In genomic region chr1:202961220-202961880, GRCh38 we compare ENCODE assay signal across 24 cellular contexts. TPM values are rescaled to one million over a fixed set of nuclear protein-coding genes. Genes with fewer than 3 reads are reported as not detected.
A peak's percentile ranks its signal among the peaks of the same experiment; 100 is the strongest.
DNase-seq lines count a peak whose midpoint lies in the region; ATAC-seq, FAIRE-seq and TF ChIP-seq lines count a peak whose summit lies in the region.
"Had no signal": no experiment of that assay in that cellular context is flagged by ENCODE, and none has a peak within 500 bp of the region (broad histone marks: within the 10 kb centered on the region; RNA-seq: fewer than 3 reads in every experiment).

No MANE protein-coding gene starts in this region.

- DNase-seq in activated CD4-positive, alpha-beta T cell treated with anti-CD3 and anti-CD28 coated beads for 36 hours: no peak
- DNase-seq in activated CD4-positive, alpha-beta T cell treated with anti-CD3 and anti-CD28 coated beads, Interleukin-2, amount 50 U/mL, for 1 hour: no peak
- no peak for DNase-seq in H1 (ENCODE audit: low read depth in 1 of 2, low spot score in 2 of 2)
- DNase-seq in neural crest cell (ENCODE audit: low read depth, low spot score): no peak
- no peak for DNase-seq in type B pancreatic cell (ENCODE audit: extremely low spot score, unreplicated experiment)
- DNase-seq in Kasumi-1 (lab: John Stamatoyannopoulos, UW): no peak
- DNase-seq in activated effector memory CD4-positive, alpha-beta T cell treated with Interleukin-2 at 50 U/mL for 16 hours: no peak
- DNase-seq: AML-193, EL, GF-D8, H7, MM.1S, NCI-H1092, NCI-H1436, NCI-H187 treated with DMSO at 0.1 percent for 48 hours, NCI-H524 treated with DMSO at 0.1 percent for 48 hours, NCI-H82 had no signal

- no peak overlapping the region for H2AK5ac ChIP-seq in H1 (ENCODE audit: low read depth, low read length)

- H3K79me1 ChIP-seq in H1 (ENCODE audit: low read depth, low read length): no peaks in the 10 kb centered on the region

- H3K79me2 ChIP-seq in H1 (ENCODE audit: control insufficient read depth in 1 of 2, insufficient read depth in 2 of 2, low read length in 2 of 2): peaks cover 3 to 15% of the 10 kb centered on the region in 2 experiments; a peak in 3 of 4 replicates

- no peak overlapping the region for H3K4ac ChIP-seq in H1 (replicated peaks; ENCODE audit: insufficient read length, low read depth, low read length)

- no peak for ATAC-seq in activated CD4-positive, alpha-beta T cell treated with anti-CD3 and anti-CD28 coated beads for 36 hours
- no peak for ATAC-seq in HG03196 (IDR thresholded peaks at IDR 0.05; ENCODE audit: unreplicated experiment)
- ATAC-seq: HepG2, K562, Panc1 had no signal

- no peak for FAIRE-seq in H1 (lab: Jason Lieb, UNC)
- FAIRE-seq: HepG2, K562 had no signal

- TF ChIP-seq CTCF in H1 (IDR thresholded peaks at IDR 0.05; ENCODE audit: control extremely low read depth in 1 of 3, insufficient read depth in 1 of 3, low read depth in 1 of 3, low read length in 3 of 3) (no peak), neural crest cell (conservative IDR thresholded peaks at IDR 0.05) (no peak), type B pancreatic cell (conservative IDR thresholded peaks at IDR 0.05) (no peak)

- no peak overlapping the region for H2BK120ac ChIP-seq in H1 (replicated peaks; ENCODE audit: low read depth, low read length)

- peaks cover 3% of the 10 kb centered on the region for H3K36me3 Mint-ChIP-seq in activated CD4-positive, alpha-beta T cell treated with anti-CD3 and anti-CD28 coated beads for 36 hours (ENCODE audit: low read depth)
- no peaks in the 10 kb centered on the region for H3K36me3 Mint-ChIP-seq in neural crest cell (ENCODE audit: low read depth)
- peaks cover 5% of the 10 kb centered on the region for H3K36me3 Mint-ChIP-seq in type B pancreatic cell

- no peaks in the 10 kb centered on the region for H3K27me3 Mint-ChIP-seq in activated CD4-positive, alpha-beta T cell treated with anti-CD3 and anti-CD28 coated beads for 36 hours
- H3K27me3 Mint-ChIP-seq in neural crest cell (ENCODE audit: low read depth) (no peaks in the 10 kb centered on the region), type B pancreatic cell (no peaks in the 10 kb centered on the region)

- H3K9ac ChIP-seq in H1 (replicated peaks in 1 of 4; ENCODE audit: extremely low read depth in 1 of 4, low read depth in 3 of 4, low read length in 3 of 4): no peak overlapping the region; a peak in 1 of 7 replicates

- H3K36me3 ChIP-seq in H1 (ENCODE audit: control insufficient read depth in 2 of 4, insufficient read depth in 4 of 4, low read length in 3 of 4): peaks cover 0 to 2% (median 0%) of the 10 kb centered on the region in 4 experiments; a peak in 1 of 8 replicates

- no peak overlapping the region for H4K5ac ChIP-seq in H1 (ENCODE audit: insufficient read length, low read depth, low read length)

- TF ChIP-seq RAD21 in H1 (IDR thresholded peaks at IDR 0.05 in 1 of 2, conservative IDR thresholded peaks at IDR 0.05 in 1 of 2; ENCODE audit: low read depth in 2 of 2, low read length in 2 of 2): no peak

- H3K27ac Mint-ChIP-seq in activated CD4-positive, alpha-beta T cell treated with anti-CD3 and anti-CD28 coated beads for 36 hours: peak overlapping the region; percentile 8
- H3K27ac Mint-ChIP-seq in neural crest cell (ENCODE audit: unreplicated experiment): no peak overlapping the region
- H3K27ac Mint-ChIP-seq in type B pancreatic cell: peak overlapping the region; percentile 9

- H4K91ac ChIP-seq in H1 (replicated peaks; ENCODE audit: insufficient read length, low read length): no peak overlapping the region

- no peak for TF ChIP-seq POLR2A in H1 (IDR thresholded peaks at IDR 0.05; ENCODE audit: control extremely low read depth in 1 of 2, low read depth in 2 of 2, low read length in 2 of 2)

- H3K18ac ChIP-seq in H1 (ENCODE audit: extremely low read depth, low read length): no peak overlapping the region

- H4K8ac ChIP-seq in H1 (ENCODE audit: extremely low read depth, insufficient read depth, low read length): peak overlapping the region; percentile 38; the same call in 1 of the 2 replicates

- no peak overlapping the region for H3K14ac ChIP-seq in H1 (ENCODE audit: insufficient read length)

- H3K23ac ChIP-seq in H1 (ENCODE audit: insufficient read length): no peak overlapping the region

- H2BK5ac ChIP-seq in H1 (ENCODE audit: low read depth, low read length): no peak overlapping the region

- 86% methylated on average over 5 of the region's 5 CpGs; no CpG with 5 or more reads in 1 of the 2 experiments for WGBS in H1 (ENCODE audit: extremely low coverage in 1 of 2, insufficient coverage in 1 of 2, insufficient read length in 1 of 2, insufficient replicate concordance in 2 of 2, low coverage in 1 of 2, low lambda C conversion rate in 2 of 2, missing lambda C conversion rate in 1 of 2), 2 experiments

- H3K23me2 ChIP-seq in H1 (ENCODE audit: low read depth, low read length): peaks cover 7% of the 10 kb centered on the region

- H4K20me1 ChIP-seq in H1 (replicated peaks in 1 of 2; ENCODE audit: control insufficient read depth in 1 of 2, insufficient read depth in 2 of 2, low read length in 2 of 2): peaks cover 2 to 3% of the 10 kb centered on the region in 2 experiments

- no peak for TF ChIP-seq EP300 in H1 (IDR thresholded peaks at IDR 0.05; ENCODE audit: borderline replicate concordance in 1 of 2, low read depth in 2 of 2, low read length in 2 of 2)

- H3K27ac ChIP-seq in H1 (ENCODE audit: low read depth, low read length): no peak overlapping the region
- H3K27ac ChIP-seq: C4-2B, HL-60, SJSA1 had no signal

- no peaks in the 10 kb centered on the region for H3K9me3 Mint-ChIP-seq in activated CD4-positive, alpha-beta T cell treated with anti-CD3 and anti-CD28 coated beads for 36 hours (ENCODE audit: low read depth)
- H3K9me3 Mint-ChIP-seq in neural crest cell (no peaks in the 10 kb centered on the region), type B pancreatic cell (no peaks in the 10 kb centered on the region)

- no peak overlapping the region for H3K4me2 ChIP-seq in H1 (ENCODE audit: insufficient read depth in 1 of 2, low read depth in 2 of 2, low read length in 2 of 2)

- no peaks in the 10 kb centered on the region for H3K27me3 ChIP-seq in H1 (replicated peaks in 1 of 4; ENCODE audit: control insufficient read depth in 3 of 4, extremely low read depth in 1 of 4, insufficient read depth in 3 of 4, low read length in 3 of 4)
- H3K27me3 ChIP-seq: SJSA1 had no signal

- H2AFZ ChIP-seq in H1 (ENCODE audit: low read length): no peak overlapping the region

- H2BK12ac ChIP-seq in H1 (ENCODE audit: low read depth, low read length): no peak overlapping the region

- H3K4me3 Mint-ChIP-seq in activated CD4-positive, alpha-beta T cell treated with anti-CD3 and anti-CD28 coated beads for 36 hours: no peak overlapping the region
- H3K4me3 Mint-ChIP-seq in neural crest cell (peak overlapping the region; percentile 36), type B pancreatic cell (no peak overlapping the region)

- peaks cover 0 to 8% (median 2%) of the 10 kb centered on the region in 4 experiments; a peak in 6 of 7 replicates for H3K4me1 ChIP-seq in H1 (replicated peaks in 1 of 4; ENCODE audit: control insufficient read depth in 3 of 4, insufficient read depth in 4 of 4, low read length in 3 of 4)

- intact Hi-C loops in activated CD4-positive, alpha-beta T cell treated with anti-CD3 and anti-CD28 coated beads for 36 hours (cut with DNase I, micrococcal nuclease): loop anchor here in 1 of 2 experiments (10.0 kb wide), 1 partner anchor 797 kb away; the partner anchor contains the start of gene PTPN7

- H3K9me3 ChIP-seq in H1 (ENCODE audit: insufficient read depth in 2 of 2, low read depth in 1 of 2, low read length in 1 of 2): no peaks in the 10 kb centered on the region

- H3K56ac ChIP-seq in H1 (replicated peaks; ENCODE audit: insufficient read length, low read depth, low read length): no peak overlapping the region

- peaks cover 27% of the 10 kb centered on the region for H3K4me1 Mint-ChIP-seq in activated CD4-positive, alpha-beta T cell treated with anti-CD3 and anti-CD28 coated beads for 36 hours
- H3K4me1 Mint-ChIP-seq in neural crest cell (peaks cover 24% of the 10 kb centered on the region), type B pancreatic cell (ENCODE audit: unreplicated experiment) (peaks cover 33% of the 10 kb centered on the region)

- no peak overlapping the region for H2BK15ac ChIP-seq in H1 (ENCODE audit: low read length)

- H2BK20ac ChIP-seq in H1 (ENCODE audit: low read length): no peak overlapping the region

- CTCF ChIA-PET in activated CD4-positive, alpha-beta T cell treated with anti-CD3 and anti-CD28 coated beads for 36 hours (lab: Charles Lee): no interaction called here
- CTCF ChIA-PET in H1 (lab: Charles Lee; ENCODE audit: partially characterized antibody): interaction anchor here (2.0 kb wide), 1 partner anchor 38 kb away, joined by 9 read pairs; no protein-coding TSS in a partner anchor

- H3K4me3 ChIP-seq in H1 (ENCODE audit: extremely low read depth in 1 of 4, insufficient read depth in 2 of 4, low read depth in 3 of 4, low read length in 4 of 4): no peak overlapping the region
- H3K4me3 ChIP-seq: K562, SJSA1 had no signal

- POLR2A ChIA-PET in activated CD4-positive, alpha-beta T cell treated with anti-CD3 and anti-CD28 coated beads for 36 hours (lab: Charles Lee): no interaction called here
- POLR2A ChIA-PET in H1 (lab: Charles Lee; ENCODE audit: partially characterized antibody): interaction anchor here (0.6 kb wide), 1 partner anchor 783 kb away, joined by 3 read pairs; no protein-coding TSS in a partner anchor

RNA-seq across cellular contexts. Expression of gene ADIPOR1, which starts 3.2 kb away (rescaled TPM):
- total RNA-seq in activated CD4-positive, alpha-beta T cell treated with anti-CD3 and anti-CD28 coated beads for 36 hours: 10 to 100 TPM; 65.4 to 85.1 TPM
- total RNA-seq in H1 (2021; fragmentation: NEBNext Ultra II Directional; extraction: Animal tissue kit (Norgen Biotek cat#: 25700)): 69.2 and 69.8 TPM in 2 replicates
- 92.0 and 118 TPM in 2 replicates for polyA plus RNA-seq in H1 (2011; rRNA removed)
- 94.5 TPM for polyA plus RNA-seq in H1 (2011; cell fraction: cytosol; rRNA removed)
- polyA plus RNA-seq in H1 (2011; cell fraction: nucleus; rRNA removed): 67.8 TPM
- 57.4 to 64.6 TPM (median 60.1 TPM) in 4 replicates for polyA plus RNA-seq in H1 (2012, experiment 1 of 2)
- 65.3 TPM for polyA plus RNA-seq in H1 (2012, experiment 2 of 2)
- 87.3 TPM for polyA plus RNA-seq in H1 (2013, experiment 1 of 2)
- polyA plus RNA-seq in H1 (2013, experiment 2 of 2): 87.8 TPM
- polyA minus RNA-seq in H1 (2011; rRNA and poly(A)+ RNA removed): 190 and 194 TPM in 2 replicates
- polyA minus RNA-seq in H1 (2011; cell fraction: cytosol; rRNA and poly(A)+ RNA removed): 50.3 TPM
- polyA minus RNA-seq in H1 (2011; cell fraction: nucleus; rRNA and poly(A)+ RNA removed): 57.3 TPM
- total RNA-seq in neural crest cell (40.4 and 42.1 TPM in 2 replicates), type B pancreatic cell (ENCODE audit: low replicate concordance) (52.4 and 71.3 TPM in 2 replicates)

RNA-seq across cellular contexts. Expression of gene CYB5R1, which starts 5.7 kb away (rescaled TPM):
- 10 to 100 TPM; 15.4 to 19.0 TPM for total RNA-seq in activated CD4-positive, alpha-beta T cell treated with anti-CD3 and anti-CD28 coated beads for 36 hours
- 14.3 and 17.1 TPM in 2 replicates for total RNA-seq in H1 (2021; fragmentation: NEBNext Ultra II Directional; extraction: Animal tissue kit (Norgen Biotek cat#: 25700))
- polyA plus RNA-seq in H1 (2011; rRNA removed): 11.9 and 14.3 TPM in 2 replicates
- polyA plus RNA-seq in H1 (2011; cell fraction: cytosol; rRNA removed): 15.7 TPM
- polyA plus RNA-seq in H1 (2011; cell fraction: nucleus; rRNA removed): 27.8 TPM
- 14.8 to 18.8 TPM (median 17.9 TPM) in 4 replicates for polyA plus RNA-seq in H1 (2012, experiment 1 of 2)
- 14.5 TPM for polyA plus RNA-seq in H1 (2012, experiment 2 of 2)
- polyA plus RNA-seq in H1 (2013, experiment 1 of 2): 19.6 TPM
- polyA plus RNA-seq in H1 (2013, experiment 2 of 2): 20.9 TPM
- 18.8 and 20.4 TPM in 2 replicates for polyA minus RNA-seq in H1 (2011; rRNA and poly(A)+ RNA removed)
- 10.9 TPM for polyA minus RNA-seq in H1 (2011; cell fraction: cytosol; rRNA and poly(A)+ RNA removed)
- 19.4 TPM for polyA minus RNA-seq in H1 (2011; cell fraction: nucleus; rRNA and poly(A)+ RNA removed)
- total RNA-seq in neural crest cell (25.5 and 26.3 TPM in 2 replicates), type B pancreatic cell (ENCODE audit: low replicate concordance) (55.2 and 56.8 TPM in 2 replicates)

RNA-seq across cellular contexts. Expression of gene KLHL12, which starts 34.3 kb away (rescaled TPM):
- total RNA-seq in activated CD4-positive, alpha-beta T cell treated with anti-CD3 and anti-CD28 coated beads for 36 hours: 10 to 100 TPM; 32.1 to 39.1 TPM
- 29.9 and 33.3 TPM in 2 replicates for total RNA-seq in H1 (2021; fragmentation: NEBNext Ultra II Directional; extraction: Animal tissue kit (Norgen Biotek cat#: 25700))
- polyA plus RNA-seq in H1 (2011; rRNA removed): 22.3 and 27.2 TPM in 2 replicates
- polyA plus RNA-seq in H1 (2011; cell fraction: cytosol; rRNA removed): 32.5 TPM
- polyA plus RNA-seq in H1 (2011; cell fraction: nucleus; rRNA removed): 22.4 TPM
- polyA plus RNA-seq in H1 (2012, experiment 1 of 2): 26.4 to 30.7 TPM (median 26.8 TPM) in 4 replicates
- polyA plus RNA-seq in H1 (2012, experiment 2 of 2): 2.3 TPM
- 13.1 TPM for polyA plus RNA-seq in H1 (2013, experiment 1 of 2)
- 13.2 TPM for polyA plus RNA-seq in H1 (2013, experiment 2 of 2)
- polyA minus RNA-seq in H1 (2011; rRNA and poly(A)+ RNA removed): 53.7 and 75.9 TPM in 2 replicates
- 15.3 TPM for polyA minus RNA-seq in H1 (2011; cell fraction: cytosol; rRNA and poly(A)+ RNA removed)
- polyA minus RNA-seq in H1 (2011; cell fraction: nucleus; rRNA and poly(A)+ RNA removed): 20.5 TPM
- total RNA-seq in neural crest cell (30.6 and 36.0 TPM in 2 replicates), type B pancreatic cell (ENCODE audit: low replicate concordance) (24.4 and 33.8 TPM in 2 replicates)

RNA-seq across cellular contexts. Expression of gene TMEM183A, which starts 45.8 kb away (rescaled TPM):
- 10 to 100 TPM; 68.6 to 71.0 TPM for total RNA-seq in activated CD4-positive, alpha-beta T cell treated with anti-CD3 and anti-CD28 coated beads for 36 hours
- total RNA-seq in H1 (2021; fragmentation: NEBNext Ultra II Directional; extraction: Animal tissue kit (Norgen Biotek cat#: 25700)): 107 TPM in 2 replicates
- 160 and 173 TPM in 2 replicates for polyA plus RNA-seq in H1 (2011; rRNA removed)
- 145 TPM for polyA plus RNA-seq in H1 (2011; cell fraction: cytosol; rRNA removed)
- polyA plus RNA-seq in H1 (2011; cell fraction: nucleus; rRNA removed): 139 TPM
- 74.7 to 91.0 TPM (median 88.0 TPM) in 4 replicates for polyA plus RNA-seq in H1 (2012, experiment 1 of 2)
- polyA plus RNA-seq in H1 (2012, experiment 2 of 2): 75.9 TPM
- 66.1 TPM for polyA plus RNA-seq in H1 (2013, experiment 1 of 2)
- 65.5 TPM for polyA plus RNA-seq in H1 (2013, experiment 2 of 2)
- polyA minus RNA-seq in H1 (2011; rRNA and poly(A)+ RNA removed): 169 and 202 TPM in 2 replicates
- 46.2 TPM for polyA minus RNA-seq in H1 (2011; cell fraction: cytosol; rRNA and poly(A)+ RNA removed)
- polyA minus RNA-seq in H1 (2011; cell fraction: nucleus; rRNA and poly(A)+ RNA removed): 65.6 TPM
- 76.5 and 81.5 TPM in 2 replicates for total RNA-seq in neural crest cell
- 75.8 and 88.2 TPM in 2 replicates for total RNA-seq in type B pancreatic cell (ENCODE audit: low replicate concordance)
